Comparison of ENCODE assay signal across 9 cellular contexts in genomic region chr10:114714281-114714741, GRCh38. TPM values are rescaled to one million over a fixed set of nuclear protein-coding genes. Genes with fewer than 3 reads are reported as not detected.
DNase-seq lines count a peak whose midpoint lies in the region; ATAC-seq and TF ChIP-seq lines count a peak whose summit lies in the region.
"Had no signal": no experiment of that assay in that cellular context is flagged by ENCODE, and none has a peak within 500 bp of the region (broad histone marks: within the 10 kb centered on the region; RNA-seq: fewer than 3 reads in every experiment).

No MANE protein-coding gene starts in this region.

- H3K27me3 ChIP-seq in kidney epithelial cell (ENCODE audit: control insufficient read depth, insufficient read depth, low read length), result no peaks in the 10 kb centered on the region
- H3K27me3 ChIP-seq in CD4-positive, alpha-beta T cell (ENCODE audit: control insufficient read depth, insufficient read depth, low read length), result peaks cover 4% of the 10 kb centered on the region

- H3K9me3 ChIP-seq in CD4-positive, alpha-beta T cell (ENCODE audit: control insufficient read depth, low read length), result no peaks in the 10 kb centered on the region
- H3K9me3 ChIP-seq: Caco-2 had no signal

- intact Hi-C loops in CD4-positive, alpha-beta T cell (cut with DNase I, micrococcal nuclease), result no loop called here

- H3K9me3 Mint-ChIP-seq in progenitor cell of endocrine pancreas (ENCODE audit: low read depth), result no peaks in the 10 kb centered on the region
- no peaks in the 10 kb centered on the region for H3K9me3 Mint-ChIP-seq in CD4-positive, alpha-beta T cell

- no peak overlapping the region for H3K27ac Mint-ChIP-seq in progenitor cell of endocrine pancreas
- no peak overlapping the region for H3K27ac Mint-ChIP-seq in CD4-positive, alpha-beta T cell

- TF ChIP-seq CTCF in astrocyte of the spinal cord (IDR thresholded peaks at IDR 0.05; ENCODE audit: low read depth, low read length), result no peak
- TF ChIP-seq CTCF in kidney epithelial cell (IDR thresholded peaks at IDR 0.05; ENCODE audit: insufficient read depth, low read length, poor library complexity, severe bottlenecking), result no peak
- no peak for TF ChIP-seq CTCF in progenitor cell of endocrine pancreas (IDR thresholded peaks at IDR 0.05; ENCODE audit: unreplicated experiment)
- no peak for TF ChIP-seq CTCF in CD4-positive, alpha-beta T cell (IDR thresholded peaks at IDR 0.05)

- H3K36me3 Mint-ChIP-seq in progenitor cell of endocrine pancreas (ENCODE audit: insufficient read depth), result no peaks in the 10 kb centered on the region
- H3K36me3 Mint-ChIP-seq in CD4-positive, alpha-beta T cell (ENCODE audit: low read depth), result no peaks in the 10 kb centered on the region

- in situ Hi-C loops in astrocyte of the spinal cord (cut with HindIII; ENCODE audit: low sequenced_read_pairs), result no loop called here

- peaks cover 15% of the 10 kb centered on the region for H3K4me1 Mint-ChIP-seq in progenitor cell of endocrine pancreas (ENCODE audit: low read depth)
- no peaks in the 10 kb centered on the region for H3K4me1 Mint-ChIP-seq in CD4-positive, alpha-beta T cell (ENCODE audit: low read depth)

- H3K36me3 ChIP-seq in kidney epithelial cell (ENCODE audit: control insufficient read depth, insufficient read depth, low read length), result no peaks in the 10 kb centered on the region

- DNase-seq in A172 (ENCODE audit: low spot score) (peak; percentile 82), LHCN-M2 (ENCODE audit: low read depth) (peak; percentile 83), astrocyte of the spinal cord (ENCODE audit: low read depth, low spot score) (peak; percentile 93), kidney epithelial cell (ENCODE audit: low read depth) (peak; percentile 49), progenitor cell of endocrine pancreas (ENCODE audit: low spot score, unreplicated experiment) (no peak), cortex of kidney (lab: John Stamatoyannopoulos, UW) (no peak)
- DNase-seq in CD4-positive, alpha-beta T cell, result no peak
- DNase-seq: Caco-2 had no signal

- H3K27ac ChIP-seq in CD4-positive, alpha-beta T cell (ENCODE audit: low read depth, low read length), result no peak overlapping the region

- no peak overlapping the region for H3K4me3 ChIP-seq in astrocyte of the spinal cord (ENCODE audit: low read depth, low read length)
- H3K4me3 ChIP-seq in kidney epithelial cell (ENCODE audit: low read depth, low read length), result no peak overlapping the region

- peaks cover 6% of the 10 kb centered on the region for H3K27me3 Mint-ChIP-seq in progenitor cell of endocrine pancreas
- peaks cover 13% of the 10 kb centered on the region for H3K27me3 Mint-ChIP-seq in CD4-positive, alpha-beta T cell

- POLR2A ChIA-PET in CD4-positive, alpha-beta T cell (lab: Charles Lee), result no interaction called here

- CTCF ChIA-PET in CD4-positive, alpha-beta T cell (lab: Charles Lee), result no interaction called here

- H3K4me3 Mint-ChIP-seq in progenitor cell of endocrine pancreas (ENCODE audit: low read depth), result no peak overlapping the region
- H3K4me3 Mint-ChIP-seq in CD4-positive, alpha-beta T cell, result no peak overlapping the region

- ATAC-seq in CD4-positive, alpha-beta T cell (ENCODE audit: poor library complexity), result no peak
- ATAC-seq in GM19397 (IDR thresholded peaks at IDR 0.05; ENCODE audit: unreplicated experiment), result no peak

RNA-seq across cellular contexts. Expression of gene ABLIM1, which starts 56.2 kb away (rescaled TPM):
- total RNA-seq in A172 (2014; rRNA removed; shearing (Covaris generic)), result 1.8 and 2.3 TPM in 2 replicates
- 0.26 and 0.69 TPM in 2 replicates for total RNA-seq in LHCN-M2 (2014; rRNA removed)
- 2.9 TPM for polyA plus RNA-seq in LHCN-M2 (2012)
- total RNA-seq in kidney epithelial cell, result 41.9 and 51.9 TPM in 2 replicates
- total RNA-seq in progenitor cell of endocrine pancreas, result 59.1 and 60.5 TPM in 2 replicates
- total RNA-seq in CD4-positive, alpha-beta T cell, result 100 to 1,000 TPM; 217 to 224 TPM

Comparison
In these comparisons a context has a peak if more than half of its experiments do, and no peak if none do; other contexts are left out.
1. DNase-seq: peak in A172 (single experiment), LHCN-M2 (single experiment), astrocyte of the spinal cord (single experiment) and kidney epithelial cell (single experiment); none in progenitor cell of endocrine pancreas (single experiment), CD4-positive, alpha-beta T cell (0 of 10) and cortex of kidney (single experiment).
2. RNA of gene ABLIM1, which starts 56.2 kb away (total RNA-seq): 217 to 224 TPM in CD4-positive, alpha-beta T cell, 59.1 to 60.5 TPM in progenitor cell of endocrine pancreas and 41.9 to 51.9 TPM in kidney epithelial cell; 1.8 to 2.3 TPM in A172 and 0.26 to 0.69 TPM in LHCN-M2; every median in the first group is over 10 times any median in the second.